1 cellular context compared by ENCODE assay signal in the genomic region with DNA sequence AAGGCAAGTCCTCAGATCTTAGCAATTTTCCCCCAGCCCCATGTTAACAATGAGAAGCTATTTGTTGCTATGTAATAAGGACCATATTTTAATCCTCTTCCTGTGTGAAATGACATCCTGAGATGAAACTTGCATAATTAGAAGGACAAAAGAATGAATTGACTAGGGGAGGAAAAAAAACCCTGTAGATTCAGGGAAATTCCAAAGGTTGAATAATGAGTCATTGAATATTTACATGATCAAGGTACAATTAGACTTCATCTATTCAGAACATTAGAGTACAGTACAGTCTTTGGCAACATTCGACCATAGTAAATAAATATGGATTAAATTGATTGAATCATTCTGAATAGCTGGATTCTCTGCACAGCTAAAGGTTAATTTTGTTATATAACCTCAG.
TF ChIP-seq lines count a peak whose summit lies in the region.

No MANE protein-coding gene starts in this region.

TF ChIP-seq in HepG2, 621 proteins besides CTCF, POLR2A, EP300 and RAD21 (continues in another document):
- TF ChIP-seq, protein P1, sequence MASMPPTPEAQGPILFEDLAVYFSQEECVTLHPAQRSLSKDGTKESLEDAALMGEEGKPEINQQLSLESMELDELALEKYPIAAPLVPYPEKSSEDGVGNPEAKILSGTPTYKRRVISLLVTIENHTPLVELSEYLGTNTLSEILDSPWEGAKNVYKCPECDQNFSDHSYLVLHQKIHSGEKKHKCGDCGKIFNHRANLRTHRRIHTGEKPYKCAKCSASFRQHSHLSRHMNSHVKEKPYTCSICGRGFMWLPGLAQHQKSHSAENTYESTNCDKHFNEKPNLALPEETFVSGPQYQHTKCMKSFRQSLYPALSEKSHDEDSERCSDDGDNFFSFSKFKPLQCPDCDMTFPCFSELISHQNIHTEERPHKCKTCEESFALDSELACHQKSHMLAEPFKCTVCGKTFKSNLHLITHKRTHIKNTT (CRISPR knock-in tag; IDR thresholded peaks at IDR 0.05): no peak
- no peak for TF ChIP-seq HNRNPUL1 (IDR thresholded peaks at IDR 0.05; ENCODE audit: low read depth, low read length)
- TF ChIP-seq, protein P2, sequence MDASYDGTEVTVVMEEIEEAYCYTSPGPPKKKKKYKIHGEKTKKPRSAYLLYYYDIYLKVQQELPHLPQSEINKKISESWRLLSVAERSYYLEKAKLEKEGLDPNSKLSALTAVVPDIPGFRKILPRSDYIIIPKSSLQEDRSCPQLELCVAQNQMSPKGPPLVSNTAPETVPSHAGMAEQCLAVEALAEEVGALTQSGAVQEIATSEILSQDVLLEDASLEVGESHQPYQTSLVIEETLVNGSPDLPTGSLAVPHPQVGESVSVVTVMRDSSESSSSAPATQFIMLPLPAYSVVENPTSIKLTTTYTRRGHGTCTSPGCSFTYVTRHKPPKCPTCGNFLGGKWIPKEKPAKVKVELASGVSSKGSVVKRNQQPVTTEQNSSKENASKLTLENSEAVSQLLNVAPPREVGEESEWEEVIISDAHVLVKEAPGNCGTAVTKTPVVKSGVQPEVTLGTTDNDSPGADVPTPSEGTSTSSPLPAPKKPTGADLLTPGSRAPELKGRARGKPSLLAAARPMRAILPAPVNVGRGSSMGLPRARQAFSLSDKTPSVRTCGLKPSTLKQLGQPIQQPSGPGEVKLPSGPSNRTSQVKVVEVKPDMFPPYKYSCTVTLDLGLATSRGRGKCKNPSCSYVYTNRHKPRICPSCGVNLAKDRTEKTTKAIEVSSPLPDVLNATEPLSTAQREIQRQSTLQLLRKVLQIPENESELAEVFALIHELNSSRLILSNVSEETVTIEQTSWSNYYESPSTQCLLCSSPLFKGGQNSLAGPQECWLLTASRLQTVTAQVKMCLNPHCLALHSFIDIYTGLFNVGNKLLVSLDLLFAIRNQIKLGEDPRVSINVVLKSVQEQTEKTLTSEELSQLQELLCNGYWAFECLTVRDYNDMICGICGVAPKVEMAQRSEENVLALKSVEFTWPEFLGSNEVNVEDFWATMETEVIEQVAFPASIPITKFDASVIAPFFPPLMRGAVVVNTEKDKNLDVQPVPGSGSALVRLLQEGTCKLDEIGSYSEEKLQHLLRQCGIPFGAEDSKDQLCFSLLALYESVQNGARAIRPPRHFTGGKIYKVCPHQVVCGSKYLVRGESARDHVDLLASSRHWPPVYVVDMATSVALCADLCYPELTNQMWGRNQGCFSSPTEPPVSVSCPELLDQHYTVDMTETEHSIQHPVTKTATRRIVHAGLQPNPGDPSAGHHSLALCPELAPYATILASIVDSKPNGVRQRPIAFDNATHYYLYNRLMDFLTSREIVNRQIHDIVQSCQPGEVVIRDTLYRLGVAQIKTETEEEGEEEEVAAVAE (CRISPR knock-in tag; IDR thresholded peaks at IDR 0.05; ENCODE audit: borderline replicate concordance): no peak
- peak; percentile 21; the same call in 1 of the 2 replicates for TF ChIP-seq SIX1 (CRISPR knock-in tag; IDR thresholded peaks at IDR 0.05; ENCODE audit: borderline replicate concordance)
- TF ChIP-seq JUNB (CRISPR knock-in tag; IDR thresholded peaks at IDR 0.05; ENCODE audit: borderline replicate concordance): peak; percentile 73; the same call in 1 of the 2 replicates
- TF ChIP-seq ZBTB20 (CRISPR knock-in tag; IDR thresholded peaks at IDR 0.05; ENCODE audit: borderline replicate concordance, low read depth): no peak
- no peak for TF ChIP-seq DMAP1 (CRISPR knock-in tag; IDR thresholded peaks at IDR 0.05)
- no peak for TF ChIP-seq ZNF567 (CRISPR knock-in tag; IDR thresholded peaks at IDR 0.05; ENCODE audit: borderline replicate concordance)
- no peak for TF ChIP-seq GTF2F1 (IDR thresholded peaks at IDR 0.05; ENCODE audit: low read length)
- peak; percentile 91 for TF ChIP-seq NFIC (IDR thresholded peaks at IDR 0.05; ENCODE audit: low read length)
- TF ChIP-seq, protein P3, sequence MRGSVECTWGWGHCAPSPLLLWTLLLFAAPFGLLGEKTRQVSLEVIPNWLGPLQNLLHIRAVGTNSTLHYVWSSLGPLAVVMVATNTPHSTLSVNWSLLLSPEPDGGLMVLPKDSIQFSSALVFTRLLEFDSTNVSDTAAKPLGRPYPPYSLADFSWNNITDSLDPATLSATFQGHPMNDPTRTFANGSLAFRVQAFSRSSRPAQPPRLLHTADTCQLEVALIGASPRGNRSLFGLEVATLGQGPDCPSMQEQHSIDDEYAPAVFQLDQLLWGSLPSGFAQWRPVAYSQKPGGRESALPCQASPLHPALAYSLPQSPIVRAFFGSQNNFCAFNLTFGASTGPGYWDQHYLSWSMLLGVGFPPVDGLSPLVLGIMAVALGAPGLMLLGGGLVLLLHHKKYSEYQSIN (CRISPR knock-in tag; IDR thresholded peaks at IDR 0.05; ENCODE audit: borderline replicate concordance): no peak
- no peak for TF ChIP-seq ZNF251 (CRISPR knock-in tag; IDR thresholded peaks at IDR 0.05)
- TF ChIP-seq ZC3H13 (CRISPR knock-in tag; IDR thresholded peaks at IDR 0.05): no peak
- TF ChIP-seq, protein P4, sequence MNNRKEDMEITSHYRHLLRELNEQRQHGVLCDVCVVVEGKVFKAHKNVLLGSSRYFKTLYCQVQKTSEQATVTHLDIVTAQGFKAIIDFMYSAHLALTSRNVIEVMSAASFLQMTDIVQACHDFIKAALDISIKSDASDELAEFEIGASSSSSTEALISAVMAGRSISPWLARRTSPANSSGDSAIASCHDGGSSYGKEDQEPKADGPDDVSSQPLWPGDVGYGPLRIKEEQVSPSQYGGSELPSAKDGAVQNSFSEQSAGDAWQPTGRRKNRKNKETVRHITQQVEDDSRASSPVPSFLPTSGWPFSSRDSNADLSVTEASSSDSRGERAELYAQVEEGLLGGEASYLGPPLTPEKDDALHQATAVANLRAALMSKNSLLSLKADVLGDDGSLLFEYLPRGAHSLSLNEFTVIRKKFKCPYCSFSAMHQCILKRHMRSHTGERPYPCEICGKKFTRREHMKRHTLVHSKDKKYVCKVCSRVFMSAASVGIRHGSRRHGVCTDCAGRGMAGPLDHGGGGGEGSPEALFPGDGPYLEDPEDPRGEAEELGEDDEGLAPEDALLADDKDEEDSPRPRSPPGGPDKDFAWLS (CRISPR knock-in tag; IDR thresholded peaks at IDR 0.05; ENCODE audit: borderline replicate concordance): no peak
- TF ChIP-seq ATF7 (IDR thresholded peaks at IDR 0.05): peak; percentile 47; the same call in 1 of the 2 replicates
- no peak for TF ChIP-seq ATF7 (CRISPR knock-in tag; IDR thresholded peaks at IDR 0.05)
- TF ChIP-seq ZNF282 (IDR thresholded peaks at IDR 0.05; ENCODE audit: partially characterized antibody): no peak
- TF ChIP-seq HNF4A (CRISPR knock-in tag; IDR thresholded peaks at IDR 0.05): peak; percentile 61
- TF ChIP-seq PHF20 (CRISPR knock-in tag; IDR thresholded peaks at IDR 0.05): no peak
- TF ChIP-seq, protein P5, sequence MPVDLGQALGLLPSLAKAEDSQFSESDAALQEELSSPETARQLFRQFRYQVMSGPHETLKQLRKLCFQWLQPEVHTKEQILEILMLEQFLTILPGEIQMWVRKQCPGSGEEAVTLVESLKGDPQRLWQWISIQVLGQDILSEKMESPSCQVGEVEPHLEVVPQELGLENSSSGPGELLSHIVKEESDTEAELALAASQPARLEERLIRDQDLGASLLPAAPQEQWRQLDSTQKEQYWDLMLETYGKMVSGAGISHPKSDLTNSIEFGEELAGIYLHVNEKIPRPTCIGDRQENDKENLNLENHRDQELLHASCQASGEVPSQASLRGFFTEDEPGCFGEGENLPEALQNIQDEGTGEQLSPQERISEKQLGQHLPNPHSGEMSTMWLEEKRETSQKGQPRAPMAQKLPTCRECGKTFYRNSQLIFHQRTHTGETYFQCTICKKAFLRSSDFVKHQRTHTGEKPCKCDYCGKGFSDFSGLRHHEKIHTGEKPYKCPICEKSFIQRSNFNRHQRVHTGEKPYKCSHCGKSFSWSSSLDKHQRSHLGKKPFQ (CRISPR knock-in tag; IDR thresholded peaks at IDR 0.05; ENCODE audit: insufficient replicate concordance): no peak
- peak; percentile 63; the same call in 1 of the 2 replicates for TF ChIP-seq ETV5 (CRISPR knock-in tag; IDR thresholded peaks at IDR 0.05; ENCODE audit: borderline replicate concordance)
- no peak for TF ChIP-seq ZNF460 (CRISPR knock-in tag; IDR thresholded peaks at IDR 0.05; ENCODE audit: borderline replicate concordance)
- 0 out of 2 replicates have a peak, but pooled peaks have one; percentile 19 for TF ChIP-seq ZNF792 (CRISPR knock-in tag; IDR thresholded peaks at IDR 0.05)
- TF ChIP-seq FOXA1 (IDR thresholded peaks at IDR 0.05): no peak
- no peak for TF ChIP-seq FOXA1 (CRISPR knock-in tag; IDR thresholded peaks at IDR 0.05)
- TF ChIP-seq BCL6 (CRISPR knock-in tag; IDR thresholded peaks at IDR 0.05): no peak
- no peak for TF ChIP-seq RARG (CRISPR knock-in tag; IDR thresholded peaks at IDR 0.05; ENCODE audit: low read depth)
- TF ChIP-seq, protein P6, sequence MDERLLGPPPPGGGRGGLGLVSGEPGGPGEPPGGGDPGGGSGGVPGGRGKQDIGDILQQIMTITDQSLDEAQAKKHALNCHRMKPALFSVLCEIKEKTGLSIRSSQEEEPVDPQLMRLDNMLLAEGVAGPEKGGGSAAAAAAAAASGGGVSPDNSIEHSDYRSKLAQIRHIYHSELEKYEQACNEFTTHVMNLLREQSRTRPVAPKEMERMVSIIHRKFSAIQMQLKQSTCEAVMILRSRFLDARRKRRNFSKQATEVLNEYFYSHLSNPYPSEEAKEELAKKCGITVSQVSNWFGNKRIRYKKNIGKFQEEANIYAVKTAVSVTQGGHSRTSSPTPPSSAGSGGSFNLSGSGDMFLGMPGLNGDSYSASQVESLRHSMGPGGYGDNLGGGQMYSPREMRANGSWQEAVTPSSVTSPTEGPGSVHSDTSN (CRISPR knock-in tag; IDR thresholded peaks at IDR 0.05): no peak
- no peak for TF ChIP-seq CAMTA2 (CRISPR knock-in tag; IDR thresholded peaks at IDR 0.05; ENCODE audit: borderline replicate concordance)
- TF ChIP-seq CC2D1A (CRISPR knock-in tag; IDR thresholded peaks at IDR 0.05): no peak
- peak; percentile 20; the same call in 1 of the 2 replicates for TF ChIP-seq HMG20A (CRISPR knock-in tag; IDR thresholded peaks at IDR 0.05; ENCODE audit: borderline replicate concordance)
- no peak for TF ChIP-seq ELF4 (CRISPR knock-in tag; IDR thresholded peaks at IDR 0.05; ENCODE audit: borderline replicate concordance)
- TF ChIP-seq, protein P7, sequence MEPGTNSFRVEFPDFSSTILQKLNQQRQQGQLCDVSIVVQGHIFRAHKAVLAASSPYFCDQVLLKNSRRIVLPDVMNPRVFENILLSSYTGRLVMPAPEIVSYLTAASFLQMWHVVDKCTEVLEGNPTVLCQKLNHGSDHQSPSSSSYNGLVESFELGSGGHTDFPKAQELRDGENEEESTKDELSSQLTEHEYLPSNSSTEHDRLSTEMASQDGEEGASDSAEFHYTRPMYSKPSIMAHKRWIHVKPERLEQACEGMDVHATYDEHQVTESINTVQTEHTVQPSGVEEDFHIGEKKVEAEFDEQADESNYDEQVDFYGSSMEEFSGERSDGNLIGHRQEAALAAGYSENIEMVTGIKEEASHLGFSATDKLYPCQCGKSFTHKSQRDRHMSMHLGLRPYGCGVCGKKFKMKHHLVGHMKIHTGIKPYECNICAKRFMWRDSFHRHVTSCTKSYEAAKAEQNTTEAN (CRISPR knock-in tag; conservative IDR thresholded peaks at IDR 0.05): no peak
- no peak for TF ChIP-seq HES4 (CRISPR knock-in tag; IDR thresholded peaks at IDR 0.05; ENCODE audit: borderline replicate concordance)
- no peak for TF ChIP-seq ZFP62 (CRISPR knock-in tag; IDR thresholded peaks at IDR 0.05)
- TF ChIP-seq, protein P8, sequence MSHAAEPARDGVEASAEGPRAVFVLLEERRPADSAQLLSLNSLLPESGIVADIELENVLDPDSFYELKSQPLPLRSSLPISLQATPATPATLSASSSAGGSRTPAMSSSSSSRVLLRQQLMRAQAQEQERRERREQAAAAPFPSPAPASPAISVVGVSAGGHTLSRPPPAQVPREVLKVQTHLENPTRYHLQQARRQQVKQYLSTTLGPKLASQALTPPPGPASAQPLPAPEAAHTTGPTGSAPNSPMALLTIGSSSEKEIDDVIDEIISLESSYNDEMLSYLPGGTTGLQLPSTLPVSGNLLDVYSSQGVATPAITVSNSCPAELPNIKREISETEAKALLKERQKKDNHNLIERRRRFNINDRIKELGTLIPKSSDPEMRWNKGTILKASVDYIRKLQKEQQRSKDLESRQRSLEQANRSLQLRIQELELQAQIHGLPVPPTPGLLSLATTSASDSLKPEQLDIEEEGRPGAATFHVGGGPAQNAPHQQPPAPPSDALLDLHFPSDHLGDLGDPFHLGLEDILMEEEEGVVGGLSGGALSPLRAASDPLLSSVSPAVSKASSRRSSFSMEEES (CRISPR knock-in tag; IDR thresholded peaks at IDR 0.05): no peak
- TF ChIP-seq, protein P9, sequence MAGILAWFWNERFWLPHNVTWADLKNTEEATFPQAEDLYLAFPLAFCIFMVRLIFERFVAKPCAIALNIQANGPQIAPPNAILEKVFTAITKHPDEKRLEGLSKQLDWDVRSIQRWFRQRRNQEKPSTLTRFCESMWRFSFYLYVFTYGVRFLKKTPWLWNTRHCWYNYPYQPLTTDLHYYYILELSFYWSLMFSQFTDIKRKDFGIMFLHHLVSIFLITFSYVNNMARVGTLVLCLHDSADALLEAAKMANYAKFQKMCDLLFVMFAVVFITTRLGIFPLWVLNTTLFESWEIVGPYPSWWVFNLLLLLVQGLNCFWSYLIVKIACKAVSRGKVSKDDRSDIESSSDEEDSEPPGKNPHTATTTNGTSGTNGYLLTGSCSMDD (CRISPR knock-in tag; IDR thresholded peaks at IDR 0.05): no peak
- TF ChIP-seq FOXK2 (IDR thresholded peaks at IDR 0.05): 0 out of 2 replicates have a peak, but pooled peaks have one; percentile 17
- TF ChIP-seq, protein P10, sequence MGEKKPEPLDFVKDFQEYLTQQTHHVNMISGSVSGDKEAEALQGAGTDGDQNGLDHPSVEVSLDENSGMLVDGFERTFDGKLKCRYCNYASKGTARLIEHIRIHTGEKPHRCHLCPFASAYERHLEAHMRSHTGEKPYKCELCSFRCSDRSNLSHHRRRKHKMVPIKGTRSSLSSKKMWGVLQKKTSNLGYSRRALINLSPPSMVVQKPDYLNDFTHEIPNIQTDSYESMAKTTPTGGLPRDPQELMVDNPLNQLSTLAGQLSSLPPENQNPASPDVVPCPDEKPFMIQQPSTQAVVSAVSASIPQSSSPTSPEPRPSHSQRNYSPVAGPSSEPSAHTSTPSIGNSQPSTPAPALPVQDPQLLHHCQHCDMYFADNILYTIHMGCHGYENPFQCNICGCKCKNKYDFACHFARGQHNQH (CRISPR knock-in tag; IDR thresholded peaks at IDR 0.05): no peak
- peak; percentile 56 for TF ChIP-seq TEAD3 (CRISPR knock-in tag; optimal IDR thresholded peaks at IDR 0.05; ENCODE audit: borderline replicate concordance)
- no peak for TF ChIP-seq HMGA1 (CRISPR knock-in tag; conservative IDR thresholded peaks at IDR 0.05)
- TF ChIP-seq ZNF572 (CRISPR knock-in tag; IDR thresholded peaks at IDR 0.05): no peak
- TF ChIP-seq ZNF891 (CRISPR knock-in tag; IDR thresholded peaks at IDR 0.05): no peak
- no peak for TF ChIP-seq CENPT (CRISPR knock-in tag; IDR thresholded peaks at IDR 0.05; ENCODE audit: low read depth)
- peak in 1 of 2 experiments; percentile 37; a peak in 1 of 4 replicates for TF ChIP-seq NR2F1 (CRISPR knock-in tag; IDR thresholded peaks at IDR 0.05)
- no peak for TF ChIP-seq CBX5 (CRISPR knock-in tag; IDR thresholded peaks at IDR 0.05; ENCODE audit: borderline replicate concordance)
- TF ChIP-seq ZNF30 (CRISPR knock-in tag; IDR thresholded peaks at IDR 0.05): no peak
- no peak for TF ChIP-seq ZNF431 (CRISPR knock-in tag; IDR thresholded peaks at IDR 0.05; ENCODE audit: borderline replicate concordance, low read depth)
- peak; percentile 40; the same call in 1 of the 2 replicates for TF ChIP-seq LCORL (IDR thresholded peaks at IDR 0.05)
- TF ChIP-seq LCORL (CRISPR knock-in tag; IDR thresholded peaks at IDR 0.05): no peak
